ENCODE assay signal across 8 cellular contexts in the genomic region with DNA sequence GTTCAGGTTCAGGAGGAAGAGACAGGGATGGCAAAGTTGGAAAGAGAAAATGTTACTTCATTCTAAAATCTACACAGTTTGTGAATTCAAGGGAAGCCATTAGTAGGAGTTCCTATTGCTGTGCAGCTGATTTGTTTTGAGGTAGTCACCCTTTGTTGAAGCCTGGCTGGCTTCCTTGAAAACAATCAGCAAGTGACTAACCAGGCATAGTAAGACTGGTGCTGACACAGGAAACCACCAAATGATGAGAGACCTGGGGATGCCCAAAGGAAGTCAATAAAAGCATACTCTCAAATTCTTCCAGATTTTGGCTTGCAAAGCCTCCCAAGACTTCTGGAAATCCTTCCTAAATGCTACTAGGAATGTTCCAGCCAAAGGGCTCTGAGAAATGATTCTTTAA.
DNase-seq lines count a peak whose midpoint lies in the region; ATAC-seq, FAIRE-seq and TF ChIP-seq lines count a peak whose summit lies in the region.

No MANE protein-coding gene starts in this region.

- H3K27me3 ChIP-seq in brain microvascular endothelial cell (replicated peaks) (no peaks in the 10 kb centered on the region), WERI-Rb-1 (ENCODE audit: insufficient read depth, low read depth, severe bottlenecking) (no peaks in the 10 kb centered on the region)

- no peaks in the 10 kb centered on the region for H3K9me3 ChIP-seq in WERI-Rb-1 (ENCODE audit: severe bottlenecking)

- TF ChIP-seq CTCF in brain microvascular endothelial cell (IDR thresholded peaks at IDR 0.05; ENCODE audit: low read depth, low read length, missing control alignments) = no peak
- no peak for TF ChIP-seq CTCF in WERI-Rb-1 (IDR thresholded peaks at IDR 0.05; ENCODE audit: low read depth, low read length)

- in situ Hi-C loops in brain microvascular endothelial cell (cut with HindIII; ENCODE audit: low pct_ligation_motif_present, low sequenced_read_pairs) = no loop called here

- H3K36me3 ChIP-seq in brain microvascular endothelial cell (replicated peaks) (no peaks in the 10 kb centered on the region), WERI-Rb-1 (no peaks in the 10 kb centered on the region)

- no peak overlapping the region for H3K4me3 ChIP-seq in brain microvascular endothelial cell (ENCODE audit: low read depth, low read length)
- no peak overlapping the region for H3K4me3 ChIP-seq in WERI-Rb-1 (ENCODE audit: low read depth, low read length)

- DNase-seq in GM18507 (ENCODE audit: extremely low spot score, insufficient read length, low read depth) (no peak), NOMO-1 treated with dmso at 0.1 percent for 144 hours (lab: John Stamatoyannopoulos, UW; ENCODE audit: unreplicated experiment) (peak; percentile 1), brain microvascular endothelial cell (peak; percentile 75), WERI-Rb-1 (no peak), NCI-H2227 (lab: John Stamatoyannopoulos, UW; ENCODE audit: unreplicated experiment) (no peak)
- peak; percentile 58 for DNase-seq in stimulated activated naive CD4-positive, alpha-beta T cell treated with Interleukin-2 at 50 U/mL for 16 hours (lab: John Stamatoyannopoulos, UW)

- H3K27ac ChIP-seq in brain microvascular endothelial cell (peak overlapping the region; percentile 37), WERI-Rb-1 (no peak overlapping the region)

- FAIRE-seq in GM18507 (lab: Jason Lieb, UNC) = peak; percentile 78

- ATAC-seq in HG02623 (IDR thresholded peaks at IDR 0.05; ENCODE audit: unreplicated experiment) (peak; percentile 92), HG02571 (IDR thresholded peaks at IDR 0.05; ENCODE audit: unreplicated experiment) (no peak)

Comparison
In these comparisons a context has a peak if more than half of its experiments do, and no peak if none do; other contexts are left out.
1. DNase-seq: peak in NOMO-1 treated with dmso at 0.1 percent for 144 hours (single experiment), brain microvascular endothelial cell (single experiment) and stimulated activated naive CD4-positive, alpha-beta T cell treated with Interleukin-2 at 50 U/mL for 16 hours (single experiment); none in GM18507 (single experiment), WERI-Rb-1 (single experiment) and NCI-H2227 (single experiment).